In genomic region chr6:142653710-142654274, GRCh38 we compare ENCODE assay signal across 25 cellular contexts.
"Had no signal": no experiment of that assay in that cellular context is flagged by ENCODE, and none has a peak within 500 bp of the region (broad histone marks: within the 10 kb centered on the region; RNA-seq: fewer than 3 reads in every experiment).

No MANE protein-coding gene starts in this region.

- H3K27me3 ChIP-seq: MG63, SJCRH30 had no signal

- H3K9me3 ChIP-seq: MG63, SJCRH30 had no signal

- H3K4me1 ChIP-seq: SJCRH30 had no signal

- H3K4me3 ChIP-seq: MG63, SJCRH30 had no signal

- H3K36me3 ChIP-seq: MG63, SJCRH30 had no signal

- ATAC-seq: HepG2, Panc1, PC-3 had no signal

- H3K27ac ChIP-seq: RWPE1, SJCRH30 had no signal

- DNase-seq: IMR-90, Karpas-422, KG1, MG63, NCI-H1092, NCI-H1105 treated with DMSO at 0.1 percent for 48 hours, NCI-H1417 treated with DMSO at 0.1 percent for 48 hours, NCI-H146, NCI-H1694 treated with DMSO at 0.1 percent for 48 hours, NCI-H1930, NCI-H2081 treated with DMSO at 0.1 percent for 48 hours, NCI-H2171, NCI-H226, NCI-H446, NCI-H510A, NCI-H524 treated with DMSO at 0.1 percent for 48 hours, NCI-H69, NCI-H774, PC-3, SHP77, SJCRH30, SW 1271 had no signal

- FAIRE-seq: HepG2 had no signal
